ENCODE assay signal across 1 cellular context in the genomic region with DNA sequence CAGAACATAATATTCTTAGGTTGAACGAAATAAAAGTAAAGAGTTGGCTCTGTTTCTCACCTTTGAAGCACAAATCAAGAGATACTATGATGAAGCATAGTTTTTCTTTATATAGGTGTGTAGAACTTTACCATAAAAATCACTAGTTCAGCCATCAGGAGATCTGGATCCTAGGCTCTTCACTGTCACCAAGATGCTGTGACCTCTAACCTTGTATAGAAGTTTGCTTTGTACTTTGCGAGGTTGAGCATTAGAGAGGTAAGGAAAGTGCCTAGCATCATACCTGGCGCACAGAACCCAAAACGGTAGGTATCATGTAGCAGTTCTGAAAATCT.
TF ChIP-seq lines count a peak whose summit lies in the region.

No MANE protein-coding gene starts in this region.

TF ChIP-seq in H1, 55 proteins besides CTCF, POLR2A, EP300 and RAD21 (continued from another document):
- TF ChIP-seq, protein P1, sequence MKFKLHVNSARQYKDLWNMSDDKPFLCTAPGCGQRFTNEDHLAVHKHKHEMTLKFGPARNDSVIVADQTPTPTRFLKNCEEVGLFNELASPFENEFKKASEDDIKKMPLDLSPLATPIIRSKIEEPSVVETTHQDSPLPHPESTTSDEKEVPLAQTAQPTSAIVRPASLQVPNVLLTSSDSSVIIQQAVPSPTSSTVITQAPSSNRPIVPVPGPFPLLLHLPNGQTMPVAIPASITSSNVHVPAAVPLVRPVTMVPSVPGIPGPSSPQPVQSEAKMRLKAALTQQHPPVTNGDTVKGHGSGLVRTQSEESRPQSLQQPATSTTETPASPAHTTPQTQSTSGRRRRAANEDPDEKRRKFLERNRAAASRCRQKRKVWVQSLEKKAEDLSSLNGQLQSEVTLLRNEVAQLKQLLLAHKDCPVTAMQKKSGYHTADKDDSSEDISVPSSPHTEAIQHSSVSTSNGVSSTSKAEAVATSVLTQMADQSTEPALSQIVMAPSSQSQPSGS (IDR thresholded peaks at IDR 0.05; ENCODE audit: low read length): no peak
- TF ChIP-seq SP1 (IDR thresholded peaks at IDR 0.05; ENCODE audit: low read depth, low read length) (no peak), EZH2 (IDR thresholded peaks at IDR 0.05; ENCODE audit: low read depth, low read length, severe bottlenecking) (no peak)
